21 cellular contexts compared by ENCODE assay signal in the genomic region with DNA sequence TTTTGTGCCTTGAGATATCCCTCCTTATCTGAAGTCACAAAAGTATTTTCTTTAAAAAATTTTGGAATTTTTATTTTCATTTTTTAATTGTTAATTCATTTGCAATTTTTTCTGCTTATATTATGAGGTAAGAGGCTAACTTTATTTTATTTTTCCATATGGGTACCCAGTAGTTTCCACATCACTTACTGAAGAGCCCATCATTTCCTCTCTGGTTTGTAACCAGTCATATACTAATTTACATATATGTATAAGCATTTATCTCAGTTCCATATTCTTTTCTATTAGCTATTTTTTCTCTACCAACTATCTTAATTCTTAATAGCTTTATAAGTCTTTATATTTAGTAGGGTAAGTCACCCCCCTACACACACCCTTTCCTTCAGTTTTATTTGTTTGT. TPM values are rescaled to one million over a fixed set of nuclear protein-coding genes. Genes with fewer than 3 reads are reported as not detected.
DNase-seq lines count a peak whose midpoint lies in the region; ATAC-seq and TF ChIP-seq lines count a peak whose summit lies in the region.
"Had no signal": no experiment of that assay in that cellular context is flagged by ENCODE, and none has a peak within 500 bp of the region (broad histone marks: within the 10 kb centered on the region; RNA-seq: fewer than 3 reads in every experiment).

No MANE protein-coding gene starts in this region.

- peak; percentile 38 to 43 for ATAC-seq in naive B cell (ENCODE audit: low read depth in 2 of 2)
- ATAC-seq: GM23338, HCT116 had no signal

- no TSS peak for BruUV-seq in OCI-LY7 (replicated peaks; lab: Mats Ljungman, UMichigan)

- POLR2A ChIA-PET in OCI-LY7 (lab: Charles Lee), result interaction anchor here (0.6 to 3.9 kb wide), 7 partner anchors 10 to 43 kb away, joined by 3 to 24 read pairs (median 6); no protein-coding TSS in a partner anchor

- H3K4me2 ChIP-seq in OCI-LY7 (ENCODE audit: low read length), result peak overlapping the region; percentile 54
- H3K4me2 ChIP-seq: GM23338 had no signal

- H3K9me3 ChIP-seq in OCI-LY7 (ENCODE audit: low read length), result 0 out of 2 replicates have a peak, but pooled peaks cover 3% of the 10 kb centered on the region
- H3K9me3 ChIP-seq: BE2C had no signal

- peak overlapping the region; percentile 76 for H3K27ac Mint-ChIP-seq in activated naive CD4-positive, alpha-beta T cell treated with anti-CD3 and anti-CD28 coated beads, Interleukin-2, amount 50 U/mL, for 24 hours
- H3K27ac Mint-ChIP-seq in naive B cell, result no peak overlapping the region
- H3K27ac Mint-ChIP-seq: CD4-positive, alpha-beta memory T cell; GM23338; H9 had no signal

- no peaks in the 10 kb centered on the region for H3K36me3 ChIP-seq in OCI-LY7 (ENCODE audit: insufficient read depth, low read length)
- H3K36me3 ChIP-seq: BE2C had no signal

- DNase-seq in activated naive CD4-positive, alpha-beta T cell (lab: John Stamatoyannopoulos, UW), result no peak
- DNase-seq in OCI-LY7 (ENCODE audit: low spot score), result no peak
- DNase-seq in naive B cell, result no peak
- DNase-seq in T-helper 2 cell, result no peak
- no peak for DNase-seq in NCI-H146 (lab: John Stamatoyannopoulos, UW)
- no peak for DNase-seq in NCI-H526 treated with DMSO at 0.1 percent for 48 hours (lab: John Stamatoyannopoulos, UW)
- no peak for DNase-seq in DMS53 treated with DMSO at 0.1 percent for 48 hours (lab: John Stamatoyannopoulos, UW; ENCODE audit: unreplicated experiment)
- DNase-seq: ACHN; AML-193; BE2C; C1 segment of cervical spinal cord; Calu3; CD4-positive, alpha-beta memory T cell; COR-L47; DMS53; DND-41; H9 had no signal

- no peaks in the 10 kb centered on the region for H3K9me2 ChIP-seq in OCI-LY7 (ENCODE audit: insufficient read depth, low read length)

- H3K79me2 ChIP-seq in OCI-LY7 (ENCODE audit: insufficient read depth, low read depth, low read length), result no peaks in the 10 kb centered on the region

- H2AFZ ChIP-seq in OCI-LY7 (ENCODE audit: low read length), result peak overlapping the region; percentile 93
- H2AFZ ChIP-seq: GM23338 had no signal

- intact Hi-C loops in OCI-LY7 (cut with micrococcal nuclease; ENCODE audit: unreplicated experiment), result no loop called here

- H3K4me1 Mint-ChIP-seq in activated naive CD4-positive, alpha-beta T cell treated with anti-CD3 and anti-CD28 coated beads, Interleukin-2, amount 50 U/mL, for 24 hours, result no peaks in the 10 kb centered on the region
- H3K4me1 Mint-ChIP-seq in naive B cell, result peaks cover 8 to 13% (median 8%) of the 10 kb centered on the region in 3 donors
- H3K4me1 Mint-ChIP-seq: CD4-positive, alpha-beta memory T cell had no signal

- peaks cover 42% of the 10 kb centered on the region for H3K4me1 ChIP-seq in OCI-LY7 (ENCODE audit: insufficient read depth, low read length, poor library complexity, severe bottlenecking)
- H3K4me1 ChIP-seq: BE2C had no signal

- TF ChIP-seq CTCF in OCI-LY7 (conservative IDR thresholded peaks at IDR 0.05; ENCODE audit: low read length), result no peak

- H3K9me3 Mint-ChIP-seq in activated naive CD4-positive, alpha-beta T cell treated with anti-CD3 and anti-CD28 coated beads, Interleukin-2, amount 50 U/mL, for 24 hours, result no peaks in the 10 kb centered on the region
- H3K9me3 Mint-ChIP-seq in naive B cell, result no peaks in the 10 kb centered on the region
- H3K9me3 Mint-ChIP-seq: CD4-positive, alpha-beta memory T cell; GM23338; H9 had no signal

- H3K27ac ChIP-seq in OCI-LY7 (ENCODE audit: low read depth, low read length, poor library complexity, severe bottlenecking), result peak overlapping the region; percentile 45
- H3K27ac ChIP-seq: 22Rv1 had no signal

- H3K27me3 Mint-ChIP-seq in activated naive CD4-positive, alpha-beta T cell treated with anti-CD3 and anti-CD28 coated beads, Interleukin-2, amount 50 U/mL, for 24 hours, result no peaks in the 10 kb centered on the region
- no peaks in the 10 kb centered on the region for H3K27me3 Mint-ChIP-seq in naive B cell
- H3K27me3 Mint-ChIP-seq: CD4-positive, alpha-beta memory T cell had no signal

- no peaks in the 10 kb centered on the region for H4K20me1 ChIP-seq in OCI-LY7 (ENCODE audit: insufficient read depth, low read length)

- H3K36me3 Mint-ChIP-seq in activated naive CD4-positive, alpha-beta T cell treated with anti-CD3 and anti-CD28 coated beads, Interleukin-2, amount 50 U/mL, for 24 hours, result no peaks in the 10 kb centered on the region
- no peaks in the 10 kb centered on the region for H3K36me3 Mint-ChIP-seq in naive B cell
- H3K36me3 Mint-ChIP-seq: CD4-positive, alpha-beta memory T cell had no signal

- no peak overlapping the region for H3K4me3 ChIP-seq in OCI-LY7 (ENCODE audit: low read depth, low read length, poor library complexity, severe bottlenecking)
- H3K4me3 ChIP-seq: GM23338 had no signal

- CTCF ChIA-PET in OCI-LY7 (lab: Charles Lee; ENCODE audit: unreplicated experiment), result no interaction called here

- no peak overlapping the region for H3K4me3 Mint-ChIP-seq in activated naive CD4-positive, alpha-beta T cell treated with anti-CD3 and anti-CD28 coated beads, Interleukin-2, amount 50 U/mL, for 24 hours
- H3K4me3 Mint-ChIP-seq in naive B cell, result no peak overlapping the region
- H3K4me3 Mint-ChIP-seq: CD4-positive, alpha-beta memory T cell; GM23338; H9 had no signal

RNA-seq across cellular contexts. Expression of a gene that starts 27.0 kb away (rescaled TPM):
- total RNA-seq in OCI-LY7 (2014; rRNA removed; shearing (Covaris generic)), result 0.88 and 2.6 TPM in 2 replicates
- 0.28 TPM in 1 of 2 replicates, not detected in the other for total RNA-seq in OCI-LY7 (2022)
- 1 to 10 TPM in 1 of 6 donors, under 1 TPM in 5; 0.24 to 1.0 (median 0.55) TPM for polyA plus RNA-seq in naive B cell (ENCODE audit: low read depth in 6 of 6)
- total RNA-seq: Calu3 had no signal

RNA-seq across cellular contexts. Expression of a gene that starts 48.3 kb away (rescaled TPM):
- total RNA-seq in OCI-LY7 (2014; rRNA removed; shearing (Covaris generic)), result 45.3 and 50.1 TPM in 2 replicates
- total RNA-seq in OCI-LY7 (2022), result 78.7 and 95.9 TPM in 2 replicates
- polyA plus RNA-seq in naive B cell (ENCODE audit: low read depth in 6 of 6), result 10 to 100 TPM; 22.5 to 57.4 (median 53.4) TPM

RNA-seq across cellular contexts. Expression of a gene that starts 49.2 kb away (rescaled TPM):
- 52.1 and 82.6 TPM in 2 replicates for total RNA-seq in OCI-LY7 (2014; rRNA removed; shearing (Covaris generic))
- total RNA-seq in OCI-LY7 (2022), result 63.6 and 69.2 TPM in 2 replicates
- polyA plus RNA-seq in naive B cell (ENCODE audit: low read depth in 6 of 6), result 100 to 1,000 TPM in 5 of 6 donors, 10 to 100 TPM in 1; 94.9 to 165 (median 123) TPM
